Comparison of ENCODE assay signal across 11 cellular contexts in the genomic region with DNA sequence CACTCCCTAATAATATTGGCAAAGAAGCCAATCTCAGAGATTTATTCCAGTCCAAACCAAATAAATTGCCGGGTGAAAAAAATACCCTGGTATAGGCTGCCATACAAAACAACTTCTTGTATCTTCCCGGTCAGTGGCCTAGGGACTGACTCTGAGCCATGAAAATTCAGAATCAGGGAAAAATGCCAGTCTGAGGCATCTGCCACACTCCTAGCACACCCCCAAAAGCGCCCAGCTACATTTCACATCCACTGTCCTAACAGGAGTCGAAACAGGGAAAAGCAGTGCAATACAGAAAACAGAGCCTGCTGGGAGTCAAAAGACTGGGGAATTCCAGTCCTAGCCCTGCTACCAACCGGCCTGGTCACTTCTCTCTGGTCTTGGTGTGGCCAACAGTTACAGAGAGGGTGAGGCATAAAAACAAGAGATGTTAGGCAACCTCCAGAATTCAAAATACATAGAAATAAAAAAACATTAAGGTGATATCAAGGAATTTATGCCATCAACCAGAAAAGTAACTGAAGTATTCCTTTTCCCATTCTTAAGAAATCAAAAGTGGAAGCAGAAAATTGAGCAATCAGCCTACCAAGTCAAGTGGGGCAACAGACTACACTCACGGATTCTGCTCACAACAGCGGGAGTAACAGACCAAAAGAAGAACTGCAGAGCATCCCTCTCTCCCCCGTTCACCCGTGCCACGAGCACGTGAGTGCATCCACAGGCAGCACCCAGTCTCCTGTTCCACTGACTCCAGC. TPM values are rescaled to one million over a fixed set of nuclear protein-coding genes. Genes with fewer than 3 reads are reported as not detected.
A peak's percentile ranks its signal among the peaks of the same experiment; 100 is the strongest.
DNase-seq lines count a peak whose midpoint lies in the region; ATAC-seq, FAIRE-seq and TF ChIP-seq lines count a peak whose summit lies in the region.
"Had no signal": no experiment of that assay in that cellular context is flagged by ENCODE, and none has a peak within 500 bp of the region (broad histone marks: within the 10 kb centered on the region; RNA-seq: fewer than 3 reads in every experiment).

No MANE protein-coding gene starts in this region.

- TF ChIP-seq RAD21 in SK-N-SH (IDR thresholded peaks at IDR 0.05; ENCODE audit: low read length), result no peak

- H3K27me3 ChIP-seq in AG04450 (ENCODE audit: control insufficient read depth, insufficient read depth, low read length), result no peaks in the 10 kb centered on the region
- H3K27me3 ChIP-seq in SK-N-SH (ENCODE audit: insufficient read depth), result no peaks in the 10 kb centered on the region
- H3K27me3 ChIP-seq in fibroblast of lung (ENCODE audit: control insufficient read depth, insufficient read depth, low read length), result no peaks in the 10 kb centered on the region
- no peaks in the 10 kb centered on the region for H3K27me3 ChIP-seq in neuronal stem cell (ENCODE audit: control insufficient read depth in 3 of 3, insufficient read depth in 3 of 3, low read depth in 1 of 3, low read length in 3 of 3)

- H4K20me1 ChIP-seq in SK-N-SH (ENCODE audit: insufficient read depth) (peaks cover 44% of the 10 kb centered on the region), fibroblast of lung (ENCODE audit: control insufficient read depth, extremely low read depth, insufficient read depth, low read length) (no peaks in the 10 kb centered on the region)

- peak overlapping the region; percentile 49 for H2BK5ac ChIP-seq in neuronal stem cell (ENCODE audit: low read length)

- H2BK15ac ChIP-seq in neuronal stem cell (ENCODE audit: low read length), result peak overlapping the region; percentile 55

- peak overlapping the region; percentile 91 for H3K18ac ChIP-seq in neuronal stem cell (ENCODE audit: low read length)

- H2AFZ ChIP-seq in SK-N-SH (ENCODE audit: low read depth), result no peak overlapping the region
- H2AFZ ChIP-seq in fibroblast of lung (ENCODE audit: low read length), result no peak overlapping the region
- no peak overlapping the region for H2AFZ ChIP-seq in neuronal stem cell (ENCODE audit: low read length)

- H3K79me2 ChIP-seq in SK-N-SH (ENCODE audit: insufficient read depth) (peaks cover 100% of the 10 kb centered on the region), fibroblast of lung (ENCODE audit: control insufficient read depth, insufficient read depth, low read length) (peaks cover 76% of the 10 kb centered on the region)

- no peaks in the 10 kb centered on the region; the same call in 1 of the 2 replicates for H3K9me3 ChIP-seq in AG04450 (ENCODE audit: control insufficient read depth, insufficient read depth, low read length)
- no peaks in the 10 kb centered on the region for H3K9me3 ChIP-seq in SK-N-SH
- H3K9me3 ChIP-seq in fibroblast of lung (ENCODE audit: control insufficient read depth, insufficient read depth, low read depth, low read length), result no peaks in the 10 kb centered on the region
- H3K9me3 ChIP-seq in neuronal stem cell (replicated peaks in 1 of 2; ENCODE audit: control insufficient read depth in 2 of 2, insufficient read depth in 1 of 2, low read depth in 1 of 2, low read length in 2 of 2), result no peaks in the 10 kb centered on the region

- peaks cover 3% of the 10 kb centered on the region for H3K79me1 ChIP-seq in neuronal stem cell (ENCODE audit: low read depth, low read length)

- H3K27ac ChIP-seq in AG04450 (ENCODE audit: low read depth, low read length), result peak overlapping the region; percentile 97
- H3K27ac ChIP-seq in SK-N-SH (ENCODE audit: low read depth in 2 of 2, low read length in 1 of 2), result peak overlapping the region; percentile 96 to 97
- peak overlapping the region; percentile 91 for H3K27ac ChIP-seq in fibroblast of lung (ENCODE audit: insufficient read depth, low read length)
- H3K27ac ChIP-seq in neuronal stem cell (replicated peaks; ENCODE audit: low read length), result peak overlapping the region; percentile 74

- TF ChIP-seq EP300 in SK-N-SH (IDR thresholded peaks at IDR 0.05; ENCODE audit: borderline replicate concordance in 1 of 2, low read depth in 1 of 2, low read length in 1 of 2), result no peak

- no peak overlapping the region for H3K23ac ChIP-seq in neuronal stem cell (ENCODE audit: low read depth, low read length, poor library complexity)

- H3K4me1 ChIP-seq in SK-N-SH (ENCODE audit: control insufficient read depth in 1 of 2, insufficient read depth in 2 of 2, low read depth in 1 of 2, low read length in 1 of 2), result peaks cover 64 to 78% of the 10 kb centered on the region in 2 experiments
- H3K4me1 ChIP-seq in fibroblast of lung (ENCODE audit: control insufficient read depth, extremely low read depth, insufficient read depth, low read length), result peaks cover 40% of the 10 kb centered on the region
- peaks cover 22 to 26% of the 10 kb centered on the region in 2 donors for H3K4me1 ChIP-seq in neuronal stem cell (ENCODE audit: control insufficient read depth in 2 of 2, insufficient read depth in 1 of 2, low read depth in 1 of 2, low read length in 2 of 2)

- ATAC-seq in HG03175 (IDR thresholded peaks at IDR 0.05; ENCODE audit: unreplicated experiment), result no peak

- H3K9ac ChIP-seq in SK-N-SH (peak overlapping the region; percentile 45; the same call in 1 of the 2 replicates), fibroblast of lung (ENCODE audit: insufficient read depth, low read length) (peak overlapping the region; percentile 49), neuronal stem cell (ENCODE audit: low read depth, low read length, poor library complexity) (no peak overlapping the region)

- peak overlapping the region; percentile 4 for H3K4ac ChIP-seq in neuronal stem cell (ENCODE audit: low read length)

- peaks cover 0 to 12% of the 10 kb centered on the region in 2 experiments for H3K36me3 ChIP-seq in SK-N-SH (replicated peaks in 1 of 2; ENCODE audit: control insufficient read depth in 1 of 2, insufficient read depth in 2 of 2, low read length in 1 of 2)
- H3K36me3 ChIP-seq in fibroblast of lung (ENCODE audit: control insufficient read depth, insufficient read depth, low read length), result no peaks in the 10 kb centered on the region
- no peaks in the 10 kb centered on the region for H3K36me3 ChIP-seq in neuronal stem cell (replicated peaks in 1 of 2; ENCODE audit: control insufficient read depth in 2 of 2, insufficient read depth in 2 of 2, low read length in 2 of 2)

- CTCF ChIA-PET in AG04450 (lab: Charles Lee), result interaction anchor here (1.9 kb wide), 1 partner anchor 77 kb away, joined by 7 read pairs; no protein-coding TSS in a partner anchor
- CTCF ChIA-PET in SK-N-SH (lab: Yijun Ruan, JAX), result interaction anchor here (1.0 to 4.0 kb wide), 3 partner anchors 19 to 190 kb away, joined by 3 to 29 read pairs (median 3); no protein-coding TSS in a partner anchor

- H3K4me2 ChIP-seq in SK-N-SH (peak overlapping the region; percentile 49), fibroblast of lung (ENCODE audit: extremely low read depth, insufficient read depth, low read length) (peak overlapping the region; percentile 79), neuronal stem cell (ENCODE audit: insufficient read depth, low read length, poor library complexity, severe bottlenecking) (no peak overlapping the region)

- no peak for DNase-seq in AG04450 (ENCODE audit: low read depth, low spot score)
- DNase-seq in SK-N-SH, result no peak
- peak; percentile 58 to 82 for DNase-seq in fibroblast of lung (ENCODE audit: low read depth in 2 of 2)
- DNase-seq in neuronal stem cell (ENCODE audit: low spot score), result no peak
- DNase-seq in islet precursor cell, result no peak
- DNase-seq in HTR-8/SVneo (ENCODE audit: insufficient read length, low spot score), result no peak
- no peak for DNase-seq in effector CD4-positive, alpha-beta T cell
- DNase-seq: activated naive CD4-positive, alpha-beta T cell treated with anti-CD3 and anti-CD28 coated beads for 36 hours; NCI-H1417 treated with DMSO at 0.1 percent for 48 hours had no signal

- H3K4me3 ChIP-seq in AG04450 (ENCODE audit: low read depth, low read length) (peak overlapping the region; percentile 34), SK-N-SH (ENCODE audit: low read depth in 2 of 2, low read length in 1 of 2) (no peak overlapping the region), fibroblast of lung (replicated peaks in 1 of 4; ENCODE audit: control extremely low read depth in 1 of 4, insufficient read depth in 1 of 4, low read depth in 3 of 4, low read length in 4 of 4) (peak overlapping the region in 1 of 4 experiments; percentile 20), neuronal stem cell (ENCODE audit: low read length in 2 of 2) (no peak overlapping the region)

- FAIRE-seq in HTR-8/SVneo (lab: Jason Lieb, UNC), result no peak

- no peak overlapping the region for H2BK120ac ChIP-seq in neuronal stem cell (ENCODE audit: low read depth, low read length)

- peaks cover 72% of the 10 kb centered on the region for H3F3A ChIP-seq in SK-N-SH (replicated peaks; ENCODE audit: insufficient read depth)

- WGBS in SK-N-SH (ENCODE audit: low lambda C conversion rate), result 74% methylated on average over 11 of the region's 11 CpGs
- WGBS in neuronal stem cell (ENCODE audit: extremely low coverage in 2 of 2, insufficient read length in 2 of 2, insufficient replicate concordance in 1 of 2), 2 donors, result no CpG with 5 or more reads among the region's 11 CpGs

- POLR2A ChIA-PET in AG04450 (lab: Yijun Ruan, JAX), result interaction anchor here (0.9 to 1.7 kb wide), 6 partner anchors 17 to 99 kb away, joined by 3 to 13 read pairs (median 3); partner anchors contain the start of gene AFAP1
- POLR2A ChIA-PET in SK-N-SH (lab: Yijun Ruan, JAX), result interaction anchor here (1.0 kb wide), 1 partner anchor 19 kb away, joined by 3 read pairs; no protein-coding TSS in a partner anchor

- no peak overlapping the region for H4K8ac ChIP-seq in neuronal stem cell (ENCODE audit: low read depth, low read length)

- H3K14ac ChIP-seq in neuronal stem cell (ENCODE audit: low read length), result no peak overlapping the region

- H4K91ac ChIP-seq in neuronal stem cell (ENCODE audit: low read depth, low read length, poor library complexity), result peak overlapping the region; percentile 95

- no peak for TF ChIP-seq CTCF in AG04450 (IDR thresholded peaks at IDR 0.05; ENCODE audit: low read depth, low read length)
- no peak for TF ChIP-seq CTCF in SK-N-SH (IDR thresholded peaks at IDR 0.05)
- TF ChIP-seq CTCF in fibroblast of lung (conservative IDR thresholded peaks at IDR 0.05 in 1 of 2, IDR thresholded peaks at IDR 0.05 in 1 of 2; ENCODE audit: low read depth in 1 of 2, low read length in 2 of 2), result no peak

- peak overlapping the region; percentile 27 for H2BK12ac ChIP-seq in neuronal stem cell (ENCODE audit: low read length)

- H3K9me2 ChIP-seq in SK-N-SH, result no peaks in the 10 kb centered on the region

- H2AK5ac ChIP-seq in neuronal stem cell (ENCODE audit: low read depth, low read length), result peak overlapping the region; percentile 44

TF ChIP-seq in SK-N-SH, 30 proteins besides CTCF, POLR2A, EP300 and RAD21 (continues in another document):
- TF ChIP-seq GATA2 (CRISPR knock-in tag; IDR thresholded peaks at IDR 0.05), result no peak

RNA-seq across cellular contexts. Expression of gene AFAP1, which starts 29.5 kb away (rescaled TPM):
- polyA plus RNA-seq in AG04450 (2011; rRNA removed) (57.9 and 61.7 TPM in 2 replicates), SK-N-SH (2012; rRNA removed) (40.6 and 67.9 TPM in 2 replicates), fibroblast of lung (21.8 and 24.4 TPM in 2 replicates)
- polyA minus RNA-seq in AG04450 (2011; rRNA and poly(A)+ RNA removed), result 77.9 and 84.3 TPM in 2 replicates
- polyA plus RNA-seq in SK-N-SH (2012; cell fraction: cytosol; rRNA removed), result 48.9 and 59.9 TPM in 2 replicates
- 89.8 and 105 TPM in 2 replicates for polyA plus RNA-seq in SK-N-SH (2012; cell fraction: nucleus; rRNA removed)
- 30.1 and 34.9 TPM in 2 replicates for total RNA-seq in fibroblast of lung
- polyA plus RNA-seq in fibroblast of lung (2012), result 21.9 and 24.4 TPM in 2 replicates
- polyA minus RNA-seq in fibroblast of lung (ENCODE audit: low replicate concordance), result 31.5 and 32.3 TPM in 2 replicates
- polyA plus RNA-seq in neuronal stem cell (2013, experiment 1 of 2), result 4.6 TPM
- 4.6 TPM for polyA plus RNA-seq in neuronal stem cell (2013, experiment 2 of 2)
- polyA plus RNA-seq: CD14-positive monocyte had no signal

Comparison
In these comparisons a context has a peak if more than half of its experiments do, and no peak if none do; other contexts are left out.
1. DNase-seq: peak in fibroblast of lung (2 of 2); none in AG04450 (single experiment), SK-N-SH (single experiment), neuronal stem cell (single experiment), islet precursor cell (single experiment), HTR-8/SVneo (single experiment) and effector CD4-positive, alpha-beta T cell (single experiment).
2. Peak in every context shown above with its lines, with median percentiles within 50 percentile points of each other: H3K27ac ChIP-seq.